1 cellular context compared by ENCODE assay signal in the genomic region with DNA sequence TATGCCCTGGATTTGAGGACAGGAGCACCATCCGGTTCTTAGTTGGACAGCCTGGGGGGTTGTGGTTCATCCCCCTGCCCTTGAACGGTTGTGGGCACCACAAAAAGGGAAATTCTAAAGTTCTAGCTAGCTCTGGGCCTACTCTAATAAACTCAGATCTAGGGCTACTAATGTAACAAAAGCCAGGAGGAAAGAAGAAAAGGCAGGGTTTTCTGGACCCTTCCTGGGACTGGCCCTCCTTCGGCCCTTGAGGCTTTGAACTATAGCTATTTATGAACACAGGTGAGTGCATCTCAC.
TF ChIP-seq lines count a peak whose summit lies in the region.

No MANE protein-coding gene starts in this region.

TF ChIP-seq in WTC11, 78 proteins besides CTCF, POLR2A, EP300 and RAD21 (continued from another document):
- TF ChIP-seq, protein P1, sequence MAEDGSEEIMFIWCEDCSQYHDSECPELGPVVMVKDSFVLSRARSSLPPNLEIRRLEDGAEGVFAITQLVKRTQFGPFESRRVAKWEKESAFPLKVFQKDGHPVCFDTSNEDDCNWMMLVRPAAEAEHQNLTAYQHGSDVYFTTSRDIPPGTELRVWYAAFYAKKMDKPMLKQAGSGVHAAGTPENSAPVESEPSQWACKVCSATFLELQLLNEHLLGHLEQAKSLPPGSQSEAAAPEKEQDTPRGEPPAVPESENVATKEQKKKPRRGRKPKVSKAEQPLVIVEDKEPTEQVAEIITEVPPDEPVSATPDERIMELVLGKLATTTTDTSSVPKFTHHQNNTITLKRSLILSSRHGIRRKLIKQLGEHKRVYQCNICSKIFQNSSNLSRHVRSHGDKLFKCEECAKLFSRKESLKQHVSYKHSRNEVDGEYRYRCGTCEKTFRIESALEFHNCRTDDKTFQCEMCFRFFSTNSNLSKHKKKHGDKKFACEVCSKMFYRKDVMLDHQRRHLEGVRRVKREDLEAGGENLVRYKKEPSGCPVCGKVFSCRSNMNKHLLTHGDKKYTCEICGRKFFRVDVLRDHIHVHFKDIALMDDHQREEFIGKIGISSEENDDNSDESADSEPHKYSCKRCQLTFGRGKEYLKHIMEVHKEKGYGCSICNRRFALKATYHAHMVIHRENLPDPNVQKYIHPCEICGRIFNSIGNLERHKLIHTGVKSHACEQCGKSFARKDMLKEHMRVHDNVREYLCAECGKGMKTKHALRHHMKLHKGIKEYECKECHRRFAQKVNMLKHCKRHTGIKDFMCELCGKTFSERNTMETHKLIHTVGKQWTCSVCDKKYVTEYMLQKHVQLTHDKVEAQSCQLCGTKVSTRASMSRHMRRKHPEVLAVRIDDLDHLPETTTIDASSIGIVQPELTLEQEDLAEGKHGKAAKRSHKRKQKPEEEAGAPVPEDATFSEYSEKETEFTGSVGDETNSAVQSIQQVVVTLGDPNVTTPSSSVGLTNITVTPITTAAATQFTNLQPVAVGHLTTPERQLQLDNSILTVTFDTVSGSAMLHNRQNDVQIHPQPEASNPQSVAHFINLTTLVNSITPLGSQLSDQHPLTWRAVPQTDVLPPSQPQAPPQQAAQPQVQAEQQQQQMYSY (CRISPR knock-in tag; IDR thresholded peaks at IDR 0.05), result 0 out of 2 replicates have a peak, but pooled peaks have one; percentile 5
TF ChIP-seq in WTC11: peak in this region for 1.
